ENCODE assay signal across 1 cellular context in the genomic region with DNA sequence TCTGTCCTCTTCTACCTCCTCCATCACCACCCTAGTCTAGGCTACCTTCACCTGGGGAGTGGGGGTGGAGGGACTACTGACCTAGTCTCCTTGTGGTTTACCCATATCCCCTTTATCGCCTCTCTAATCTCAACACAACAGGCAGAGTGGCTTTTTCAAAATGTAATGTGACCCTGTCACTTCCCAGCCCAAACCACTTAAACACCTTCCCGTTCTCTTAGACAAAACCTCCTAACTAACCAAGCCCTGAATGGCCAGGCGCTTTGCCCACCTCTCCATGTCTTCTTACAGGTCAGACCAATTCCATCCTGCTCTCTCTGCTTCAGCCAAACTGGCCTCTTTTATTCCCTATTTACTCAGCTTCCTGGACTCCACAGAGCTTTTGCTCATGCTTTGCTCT.
TF ChIP-seq lines count a peak whose summit lies in the region.
"Not testable (repeated sequence)": the region's sequence is repeated elsewhere in the genome, so short reads cannot be mapped to it uniquely, and the experiment has no call there.

No MANE protein-coding gene starts in this region.

TF ChIP-seq in K562, 482 proteins besides CTCF, POLR2A, EP300 and RAD21:
- TF ChIP-seq, protein P1, sequence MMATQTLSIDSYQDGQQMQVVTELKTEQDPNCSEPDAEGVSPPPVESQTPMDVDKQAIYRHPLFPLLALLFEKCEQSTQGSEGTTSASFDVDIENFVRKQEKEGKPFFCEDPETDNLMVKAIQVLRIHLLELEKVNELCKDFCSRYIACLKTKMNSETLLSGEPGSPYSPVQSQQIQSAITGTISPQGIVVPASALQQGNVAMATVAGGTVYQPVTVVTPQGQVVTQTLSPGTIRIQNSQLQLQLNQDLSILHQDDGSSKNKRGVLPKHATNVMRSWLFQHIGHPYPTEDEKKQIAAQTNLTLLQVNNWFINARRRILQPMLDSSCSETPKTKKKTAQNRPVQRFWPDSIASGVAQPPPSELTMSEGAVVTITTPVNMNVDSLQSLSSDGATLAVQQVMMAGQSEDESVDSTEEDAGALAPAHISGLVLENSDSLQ (IDR thresholded peaks at IDR 0.05) = 0 out of 2 replicates have a peak, but pooled peaks have one; percentile 33
- TF ChIP-seq HDAC1 (IDR thresholded peaks at IDR 0.05) = peak in 1 of 2 experiments; percentile 46; a peak in 1 of 4 replicates
- 0 out of 2 replicates have a peak, but pooled peaks have one; percentile 33 for TF ChIP-seq TAL1 (IDR thresholded peaks at IDR 0.05)
- TF ChIP-seq SMARCA4 (IDR thresholded peaks at IDR 0.05) = peak; percentile 41; the same call in 1 of the 2 replicates
- peak; percentile 44; the same call in 1 of the 2 replicates for TF ChIP-seq CBFA2T3 (IDR thresholded peaks at IDR 0.05)
- TF ChIP-seq, protein P2, sequence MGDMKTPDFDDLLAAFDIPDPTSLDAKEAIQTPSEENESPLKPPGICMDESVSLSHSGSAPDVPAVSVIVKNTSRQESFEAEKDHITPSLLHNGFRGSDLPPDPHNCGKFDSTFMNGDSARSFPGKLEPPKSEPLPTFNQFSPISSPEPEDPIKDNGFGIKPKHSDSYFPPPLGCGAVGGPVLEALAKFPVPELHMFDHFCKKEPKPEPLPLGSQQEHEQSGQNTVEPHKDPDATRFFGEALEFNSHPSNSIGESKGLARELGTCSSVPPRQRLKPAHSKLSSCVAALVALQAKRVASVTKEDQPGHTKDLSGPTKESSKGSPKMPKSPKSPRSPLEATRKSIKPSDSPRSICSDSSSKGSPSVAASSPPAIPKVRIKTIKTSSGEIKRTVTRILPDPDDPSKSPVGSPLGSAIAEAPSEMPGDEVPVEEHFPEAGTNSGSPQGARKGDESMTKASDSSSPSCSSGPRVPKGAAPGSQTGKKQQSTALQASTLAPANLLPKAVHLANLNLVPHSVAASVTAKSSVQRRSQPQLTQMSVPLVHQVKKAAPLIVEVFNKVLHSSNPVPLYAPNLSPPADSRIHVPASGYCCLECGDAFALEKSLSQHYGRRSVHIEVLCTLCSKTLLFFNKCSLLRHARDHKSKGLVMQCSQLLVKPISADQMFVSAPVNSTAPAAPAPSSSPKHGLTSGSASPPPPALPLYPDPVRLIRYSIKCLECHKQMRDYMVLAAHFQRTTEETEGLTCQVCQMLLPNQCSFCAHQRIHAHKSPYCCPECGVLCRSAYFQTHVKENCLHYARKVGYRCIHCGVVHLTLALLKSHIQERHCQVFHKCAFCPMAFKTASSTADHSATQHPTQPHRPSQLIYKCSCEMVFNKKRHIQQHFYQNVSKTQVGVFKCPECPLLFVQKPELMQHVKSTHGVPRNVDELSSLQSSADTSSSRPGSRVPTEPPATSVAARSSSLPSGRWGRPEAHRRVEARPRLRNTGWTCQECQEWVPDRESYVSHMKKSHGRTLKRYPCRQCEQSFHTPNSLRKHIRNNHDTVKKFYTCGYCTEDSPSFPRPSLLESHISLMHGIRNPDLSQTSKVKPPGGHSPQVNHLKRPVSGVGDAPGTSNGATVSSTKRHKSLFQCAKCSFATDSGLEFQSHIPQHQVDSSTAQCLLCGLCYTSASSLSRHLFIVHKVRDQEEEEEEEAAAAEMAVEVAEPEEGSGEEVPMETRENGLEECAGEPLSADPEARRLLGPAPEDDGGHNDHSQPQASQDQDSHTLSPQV (IDR thresholded peaks at IDR 0.05) = peak; percentile 49; the same call in 1 of the 2 replicates
- TF ChIP-seq TAF9B (IDR thresholded peaks at IDR 0.05; ENCODE audit: partially characterized antibody) = peak; percentile 46
- peak; percentile 70 for TF ChIP-seq DPF2 (IDR thresholded peaks at IDR 0.05)
- 0 out of 2 replicates have a peak, but pooled peaks have one; percentile 44 for TF ChIP-seq NFRKB (IDR thresholded peaks at IDR 0.05; ENCODE audit: low read depth)
- TF ChIP-seq, protein P3, sequence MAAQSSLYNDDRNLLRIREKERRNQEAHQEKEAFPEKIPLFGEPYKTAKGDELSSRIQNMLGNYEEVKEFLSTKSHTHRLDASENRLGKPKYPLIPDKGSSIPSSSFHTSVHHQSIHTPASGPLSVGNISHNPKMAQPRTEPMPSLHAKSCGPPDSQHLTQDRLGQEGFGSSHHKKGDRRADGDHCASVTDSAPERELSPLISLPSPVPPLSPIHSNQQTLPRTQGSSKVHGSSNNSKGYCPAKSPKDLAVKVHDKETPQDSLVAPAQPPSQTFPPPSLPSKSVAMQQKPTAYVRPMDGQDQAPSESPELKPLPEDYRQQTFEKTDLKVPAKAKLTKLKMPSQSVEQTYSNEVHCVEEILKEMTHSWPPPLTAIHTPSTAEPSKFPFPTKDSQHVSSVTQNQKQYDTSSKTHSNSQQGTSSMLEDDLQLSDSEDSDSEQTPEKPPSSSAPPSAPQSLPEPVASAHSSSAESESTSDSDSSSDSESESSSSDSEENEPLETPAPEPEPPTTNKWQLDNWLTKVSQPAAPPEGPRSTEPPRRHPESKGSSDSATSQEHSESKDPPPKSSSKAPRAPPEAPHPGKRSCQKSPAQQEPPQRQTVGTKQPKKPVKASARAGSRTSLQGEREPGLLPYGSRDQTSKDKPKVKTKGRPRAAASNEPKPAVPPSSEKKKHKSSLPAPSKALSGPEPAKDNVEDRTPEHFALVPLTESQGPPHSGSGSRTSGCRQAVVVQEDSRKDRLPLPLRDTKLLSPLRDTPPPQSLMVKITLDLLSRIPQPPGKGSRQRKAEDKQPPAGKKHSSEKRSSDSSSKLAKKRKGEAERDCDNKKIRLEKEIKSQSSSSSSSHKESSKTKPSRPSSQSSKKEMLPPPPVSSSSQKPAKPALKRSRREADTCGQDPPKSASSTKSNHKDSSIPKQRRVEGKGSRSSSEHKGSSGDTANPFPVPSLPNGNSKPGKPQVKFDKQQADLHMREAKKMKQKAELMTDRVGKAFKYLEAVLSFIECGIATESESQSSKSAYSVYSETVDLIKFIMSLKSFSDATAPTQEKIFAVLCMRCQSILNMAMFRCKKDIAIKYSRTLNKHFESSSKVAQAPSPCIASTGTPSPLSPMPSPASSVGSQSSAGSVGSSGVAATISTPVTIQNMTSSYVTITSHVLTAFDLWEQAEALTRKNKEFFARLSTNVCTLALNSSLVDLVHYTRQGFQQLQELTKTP (IDR thresholded peaks at IDR 0.05; ENCODE audit: low read depth in 1 of 2, partially characterized antibody in 2 of 2) = peak; percentile 24 to 55
- TF ChIP-seq, protein P4, sequence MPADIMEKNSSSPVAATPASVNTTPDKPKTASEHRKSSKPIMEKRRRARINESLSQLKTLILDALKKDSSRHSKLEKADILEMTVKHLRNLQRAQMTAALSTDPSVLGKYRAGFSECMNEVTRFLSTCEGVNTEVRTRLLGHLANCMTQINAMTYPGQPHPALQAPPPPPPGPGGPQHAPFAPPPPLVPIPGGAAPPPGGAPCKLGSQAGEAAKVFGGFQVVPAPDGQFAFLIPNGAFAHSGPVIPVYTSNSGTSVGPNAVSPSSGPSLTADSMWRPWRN (IDR thresholded peaks at IDR 0.05; ENCODE audit: low read depth) = 0 out of 2 replicates have a peak, but pooled peaks have one; percentile 30
- TF ChIP-seq BRD9 (IDR thresholded peaks at IDR 0.05; ENCODE audit: low read depth, partially characterized antibody) = peak; percentile 41
- TF ChIP-seq ESRRA (IDR thresholded peaks at IDR 0.05; ENCODE audit: borderline replicate concordance, low read depth) = peak; percentile 51; the same call in 1 of the 2 replicates
- TF ChIP-seq SMARCE1 (IDR thresholded peaks at IDR 0.05) = peak; percentile 69; the same call in 1 of the 2 replicates
- TF ChIP-seq, protein P5, sequence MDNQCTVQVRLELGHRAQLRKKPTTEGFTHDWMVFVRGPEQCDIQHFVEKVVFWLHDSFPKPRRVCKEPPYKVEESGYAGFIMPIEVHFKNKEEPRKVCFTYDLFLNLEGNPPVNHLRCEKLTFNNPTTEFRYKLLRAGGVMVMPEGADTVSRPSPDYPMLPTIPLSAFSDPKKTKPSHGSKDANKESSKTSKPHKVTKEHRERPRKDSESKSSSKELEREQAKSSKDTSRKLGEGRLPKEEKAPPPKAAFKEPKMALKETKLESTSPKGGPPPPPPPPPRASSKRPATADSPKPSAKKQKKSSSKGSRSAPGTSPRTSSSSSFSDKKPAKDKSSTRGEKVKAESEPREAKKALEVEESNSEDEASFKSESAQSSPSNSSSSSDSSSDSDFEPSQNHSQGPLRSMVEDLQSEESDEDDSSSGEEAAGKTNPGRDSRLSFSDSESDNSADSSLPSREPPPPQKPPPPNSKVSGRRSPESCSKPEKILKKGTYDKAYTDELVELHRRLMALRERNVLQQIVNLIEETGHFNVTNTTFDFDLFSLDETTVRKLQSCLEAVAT (IDR thresholded peaks at IDR 0.05) = peak in 1 of 2 experiments; percentile 52; a peak in 1 of 4 replicates
- TF ChIP-seq, protein P6, sequence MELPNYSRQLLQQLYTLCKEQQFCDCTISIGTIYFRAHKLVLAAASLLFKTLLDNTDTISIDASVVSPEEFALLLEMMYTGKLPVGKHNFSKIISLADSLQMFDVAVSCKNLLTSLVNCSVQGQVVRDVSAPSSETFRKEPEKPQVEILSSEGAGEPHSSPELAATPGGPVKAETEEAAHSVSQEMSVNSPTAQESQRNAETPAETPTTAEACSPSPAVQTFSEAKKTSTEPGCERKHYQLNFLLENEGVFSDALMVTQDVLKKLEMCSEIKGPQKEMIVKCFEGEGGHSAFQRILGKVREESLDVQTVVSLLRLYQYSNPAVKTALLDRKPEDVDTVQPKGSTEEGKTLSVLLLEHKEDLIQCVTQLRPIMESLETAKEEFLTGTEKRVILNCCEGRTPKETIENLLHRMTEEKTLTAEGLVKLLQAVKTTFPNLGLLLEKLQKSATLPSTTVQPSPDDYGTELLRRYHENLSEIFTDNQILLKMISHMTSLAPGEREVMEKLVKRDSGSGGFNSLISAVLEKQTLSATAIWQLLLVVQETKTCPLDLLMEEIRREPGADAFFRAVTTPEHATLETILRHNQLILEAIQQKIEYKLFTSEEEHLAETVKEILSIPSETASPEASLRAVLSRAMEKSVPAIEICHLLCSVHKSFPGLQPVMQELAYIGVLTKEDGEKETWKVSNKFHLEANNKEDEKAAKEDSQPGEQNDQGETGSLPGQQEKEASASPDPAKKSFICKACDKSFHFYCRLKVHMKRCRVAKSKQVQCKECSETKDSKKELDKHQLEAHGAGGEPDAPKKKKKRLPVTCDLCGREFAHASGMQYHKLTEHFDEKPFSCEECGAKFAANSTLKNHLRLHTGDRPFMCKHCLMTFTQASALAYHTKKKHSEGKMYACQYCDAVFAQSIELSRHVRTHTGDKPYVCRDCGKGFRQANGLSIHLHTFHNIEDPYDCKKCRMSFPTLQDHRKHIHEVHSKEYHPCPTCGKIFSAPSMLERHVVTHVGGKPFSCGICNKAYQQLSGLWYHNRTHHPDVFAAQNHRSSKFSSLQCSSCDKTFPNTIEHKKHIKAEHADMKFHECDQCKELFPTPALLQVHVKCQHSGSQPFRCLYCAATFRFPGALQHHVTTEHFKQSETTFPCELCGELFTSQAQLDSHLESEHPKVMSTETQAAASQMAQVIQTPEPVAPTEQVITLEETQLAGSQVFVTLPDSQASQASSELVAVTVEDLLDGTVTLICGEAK (IDR thresholded peaks at IDR 0.05) = 0 out of 2 replicates have a peak, but pooled peaks have one; percentile 23
- TF ChIP-seq, protein P6 (CRISPR knock-in tag; IDR thresholded peaks at IDR 0.05) = not testable (repeated sequence)
- TF ChIP-seq CTBP1 (IDR thresholded peaks at IDR 0.05; ENCODE audit: borderline replicate concordance) = peak; percentile 67; the same call in 1 of the 2 replicates
- TF ChIP-seq ZEB2 (IDR thresholded peaks at IDR 0.05) = peak; percentile 75
- 0 out of 2 replicates have a peak, but pooled peaks have one; percentile 21 for TF ChIP-seq SMAD4 (CRISPR knock-in tag; conservative IDR thresholded peaks at IDR 0.05)
- TF ChIP-seq ATF7 (IDR thresholded peaks at IDR 0.05) = peak; percentile 25; the same call in 1 of the 2 replicates
- peak; percentile 31 for TF ChIP-seq POLR2B (IDR thresholded peaks at IDR 0.05; ENCODE audit: low read depth, partially characterized antibody)
- TF ChIP-seq, protein P7, sequence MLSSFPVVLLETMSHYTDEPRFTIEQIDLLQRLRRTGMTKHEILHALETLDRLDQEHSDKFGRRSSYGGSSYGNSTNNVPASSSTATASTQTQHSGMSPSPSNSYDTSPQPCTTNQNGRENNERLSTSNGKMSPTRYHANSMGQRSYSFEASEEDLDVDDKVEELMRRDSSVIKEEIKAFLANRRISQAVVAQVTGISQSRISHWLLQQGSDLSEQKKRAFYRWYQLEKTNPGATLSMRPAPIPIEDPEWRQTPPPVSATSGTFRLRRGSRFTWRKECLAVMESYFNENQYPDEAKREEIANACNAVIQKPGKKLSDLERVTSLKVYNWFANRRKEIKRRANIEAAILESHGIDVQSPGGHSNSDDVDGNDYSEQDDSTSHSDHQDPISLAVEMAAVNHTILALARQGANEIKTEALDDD (IDR thresholded peaks at IDR 0.05) = peak; percentile 80
- peak; percentile 77 for TF ChIP-seq LEF1 (IDR thresholded peaks at IDR 0.05)
- TF ChIP-seq ARID1B (IDR thresholded peaks at IDR 0.05) = peak; percentile 74
- TF ChIP-seq NCOR1 (IDR thresholded peaks at IDR 0.05) = peak; percentile 32; the same call in 1 of the 2 replicates
- TF ChIP-seq SOX6 (IDR thresholded peaks at IDR 0.05) = peak; percentile 75
- TF ChIP-seq TAF7 (tag; IDR thresholded peaks at IDR 0.05) = peak; percentile 57; the same call in 1 of the 2 replicates
